ENCODE assay signal across 9 cellular contexts in genomic region chr3:128800241-128801187, GRCh38.
DNase-seq lines count a peak whose midpoint lies in the region; ATAC-seq lines count a peak whose summit lies in the region.
"Had no signal": no experiment of that assay in that cellular context is flagged by ENCODE, and none has a peak within 500 bp of the region (broad histone marks: within the 10 kb centered on the region; RNA-seq: fewer than 3 reads in every experiment).

No MANE protein-coding gene starts in this region.

- peak overlapping the region; percentile 88 for H3K27ac ChIP-seq in cingulate gyrus (ENCODE audit: low read depth, low read length)

- intact Hi-C loops in posterior cingulate gyrus (cut with DNase I): no loop called here

- H3K27me3 Mint-ChIP-seq in T-helper 17 cell: no peaks in the 10 kb centered on the region

- peaks cover 11% of the 10 kb centered on the region for H3K36me3 Mint-ChIP-seq in T-helper 17 cell (ENCODE audit: low read depth)

- H3K4me1 Mint-ChIP-seq in T-helper 17 cell: peaks cover 55% of the 10 kb centered on the region

- ATAC-seq in T-helper 17 cell (no peak), GM19023 (IDR thresholded peaks at IDR 0.05; ENCODE audit: unreplicated experiment) (no peak), HG03565 (IDR thresholded peaks at IDR 0.05; ENCODE audit: unreplicated experiment) (no peak), HG03280 (IDR thresholded peaks at IDR 0.05; ENCODE audit: unreplicated experiment) (no peak)
- ATAC-seq: K562 had no signal

- peak overlapping the region; percentile 25 for H3K4me3 Mint-ChIP-seq in T-helper 17 cell

- peak overlapping the region; percentile 96 for H3K27ac Mint-ChIP-seq in T-helper 17 cell

- DNase-seq in CD1c-positive myeloid dendritic cell (ENCODE audit: extremely low spot score) (peak; percentile 30), T-helper 17 cell (no peak), posterior cingulate gyrus (peak in 8 of 10 donors; percentile 38 to 88 (median 62)), NCI-H1105 treated with DMSO at 0.1 percent for 48 hours (lab: John Stamatoyannopoulos, UW) (no peak)

- no peaks in the 10 kb centered on the region for H3K9me3 ChIP-seq in T-helper 17 cell (ENCODE audit: control insufficient read depth, low read length, poor library complexity, severe bottlenecking)

Comparison
In these comparisons a context has a peak if more than half of its experiments do, and no peak if none do; other contexts are left out.
1. DNase-seq: peak in CD1c-positive myeloid dendritic cell (single experiment) and posterior cingulate gyrus (8 of 10); none in T-helper 17 cell (0 of 3) and NCI-H1105 treated with DMSO at 0.1 percent for 48 hours (single experiment).